Comparison of ENCODE assay signal across 9 cellular contexts in the genomic region with DNA sequence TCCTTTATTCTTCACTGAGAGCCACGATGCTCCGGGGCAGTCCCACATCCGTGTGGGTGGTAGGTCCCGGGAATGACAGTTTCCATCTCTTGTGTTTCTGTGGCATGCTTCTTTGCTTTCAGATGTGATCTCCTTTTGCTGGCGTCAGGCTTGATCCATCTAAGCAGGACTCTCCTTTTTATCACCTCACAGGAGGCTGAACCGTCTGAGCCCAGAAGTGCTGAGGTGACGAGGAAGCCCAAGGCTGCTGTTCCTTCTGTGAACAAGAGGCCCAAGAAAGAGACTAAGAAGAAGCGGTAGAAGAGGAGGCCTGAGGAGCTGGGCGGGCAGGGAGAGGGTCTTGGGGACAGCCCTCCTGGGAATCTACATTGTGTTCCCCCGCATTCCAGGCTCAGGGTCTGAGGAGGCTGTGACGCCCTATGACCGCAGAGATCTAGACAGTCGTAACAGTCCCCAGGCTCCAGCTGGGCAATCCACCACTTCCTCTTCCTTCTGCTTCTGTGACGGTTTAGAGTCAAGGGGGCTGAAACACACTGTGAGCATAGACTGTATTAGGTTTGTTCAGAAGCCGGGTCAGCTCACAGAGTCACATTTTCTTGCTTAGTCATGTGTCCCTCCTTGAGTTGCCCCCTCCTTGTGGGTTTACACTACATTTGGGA. TPM values are rescaled to one million over a fixed set of nuclear protein-coding genes. Genes with fewer than 3 reads are reported as not detected.
DNase-seq lines count a peak whose midpoint lies in the region; ATAC-seq and TF ChIP-seq lines count a peak whose summit lies in the region.
"Had no signal": no experiment of that assay in that cellular context is flagged by ENCODE, and none has a peak within 500 bp of the region (broad histone marks: within the 10 kb centered on the region; RNA-seq: fewer than 3 reads in every experiment).

No MANE protein-coding gene starts in this region.

- H3K27ac ChIP-seq in epithelial cell of prostate (peak overlapping the region; percentile 69), stomach (peak overlapping the region; percentile 76 to 90 (median 87))

- H3K27me3 ChIP-seq in stomach = no peaks in the 10 kb centered on the region

- H3K27ac Mint-ChIP-seq in HFFc6 = peak overlapping the region; percentile 60

- TF ChIP-seq EP300 in stomach (IDR thresholded peaks at IDR 0.05) = no peak

- TF ChIP-seq POLR2A in stomach (IDR thresholded peaks at IDR 0.05) = no peak

- H3K4me1 ChIP-seq in stomach = peaks cover 40 to 72% (median 51%) of the 10 kb centered on the region in 4 donors

- H3K9me3 Mint-ChIP-seq in HFFc6 = no peaks in the 10 kb centered on the region

- peak; percentile 70 for ATAC-seq in GM18498 (IDR thresholded peaks at IDR 0.05; ENCODE audit: unreplicated experiment)

- no peak overlapping the region for H3K4me3 Mint-ChIP-seq in HFFc6

- no peak for DNase-seq in HFFc6
- DNase-seq in NOMO-1 treated with DMSO at 0.1 percent for 48 hours (lab: John Stamatoyannopoulos, UW; ENCODE audit: unreplicated experiment) = peak; percentile 90
- DNase-seq in epithelial cell of prostate (ENCODE audit: low read depth, low spot score) = no peak
- peak; percentile 25 for DNase-seq in stomach
- no peak for DNase-seq in DMS79 treated with DMSO at 0.1 percent for 48 hours (lab: John Stamatoyannopoulos, UW)
- no peak for DNase-seq in occipital lobe (lab: John Stamatoyannopoulos, UW)
- DNase-seq in SW480 (ENCODE audit: low spot score) = no peak

- peaks cover 4% of the 10 kb centered on the region for H3K27me3 Mint-ChIP-seq in HFFc6 (ENCODE audit: insufficient read depth)

- no peak overlapping the region for H3K4me3 ChIP-seq in stomach

- peaks cover 52% of the 10 kb centered on the region for H3K4me1 Mint-ChIP-seq in HFFc6 (ENCODE audit: low read depth)

- H3K9me3 ChIP-seq in stomach = no peaks in the 10 kb centered on the region

- TF ChIP-seq CTCF in HFFc6 (IDR thresholded peaks at IDR 0.05) (no peak), stomach (IDR thresholded peaks at IDR 0.05) (no peak)

- WGBS in stomach, 5 donors = 77 to 86% (median 80%) methylated on average over 15 of the region's 15 CpGs

- H3K36me3 Mint-ChIP-seq in HFFc6 (ENCODE audit: low read depth) = peaks cover 21% of the 10 kb centered on the region

- intact Hi-C loops in stomach (cut with DNase I; ENCODE audit: low total_unique reads) = no loop called here

- H3K36me3 ChIP-seq in stomach = peaks cover 8 to 27% (median 23%) of the 10 kb centered on the region in 4 donors

RNA-seq across cellular contexts. Expression of a gene that starts 26.8 kb away (rescaled TPM):
- 10 to 100 TPM; 56.5 to 74.0 (median 67.5) TPM for total RNA-seq in HFFc6 (2021; fragmentation: NEBNext Ultra II Directional; extraction: Animal tissue kit (Norgen Biotek cat#: 25700))
- total RNA-seq in stomach = 10 to 100 TPM in 3 of 5 donors, 1 to 10 TPM in 2; 2.3 to 27.5 (median 15.2) TPM
- polyA plus RNA-seq in stomach = 10 to 100 TPM; 43.5 to 57.7 (median 57.5) TPM
- total RNA-seq in occipital lobe = 9.2 TPM

RNA-seq across cellular contexts. Expression of a gene that starts 29.7 kb away (rescaled TPM):
- 10 to 100 TPM; 22.0 to 35.6 (median 24.6) TPM for total RNA-seq in HFFc6 (2021; fragmentation: NEBNext Ultra II Directional; extraction: Animal tissue kit (Norgen Biotek cat#: 25700))
- total RNA-seq in stomach (100 to 1,000 TPM in 1 of 5 donors, 10 to 100 TPM in 4; 31.6 to 471 (median 69.8) TPM), occipital lobe (19.2 TPM)
- 10 to 100 TPM; 40.7 to 47.4 (median 47.2) TPM for polyA plus RNA-seq in stomach

RNA-seq across cellular contexts. Expression of a gene that starts 54.6 kb away (rescaled TPM):
- not detected for total RNA-seq in HFFc6 (2021; fragmentation: NEBNext Ultra II Directional; extraction: Animal tissue kit (Norgen Biotek cat#: 25700))
- not detected for total RNA-seq in stomach
- polyA plus RNA-seq in stomach = not detected
- not detected for total RNA-seq in occipital lobe
- total RNA-seq: endothelial cell of umbilical vein had no signal
- polyA plus RNA-seq: endothelial cell of umbilical vein had no signal

Comparison
In these comparisons a context has a peak if more than half of its experiments do, and no peak if none do; other contexts are left out.
1. DNase-seq: peak in NOMO-1 treated with DMSO at 0.1 percent for 48 hours (single experiment) and stomach (single experiment); none in HFFc6 (single experiment), epithelial cell of prostate (single experiment), DMS79 treated with DMSO at 0.1 percent for 48 hours (single experiment), occipital lobe (single experiment) and SW480 (single experiment).